8 cellular contexts compared by ENCODE assay signal in genomic region chr4:18020671-18021469, GRCh38. TPM values are rescaled to one million over a fixed set of nuclear protein-coding genes. Genes with fewer than 3 reads are reported as not detected.
DNase-seq lines count a peak whose midpoint lies in the region; ATAC-seq, FAIRE-seq and TF ChIP-seq lines count a peak whose summit lies in the region.

No MANE protein-coding gene starts in this region.

- H3K27me3 Mint-ChIP-seq in WTC11 (ENCODE audit: low read depth) = peaks cover 31% of the 10 kb centered on the region

- no peaks in the 10 kb centered on the region for H3K9me3 ChIP-seq in keratinocyte (ENCODE audit: control insufficient read depth, low read depth, low read length)
- H3K9me3 ChIP-seq in smooth muscle cell (replicated peaks; ENCODE audit: low read depth) = no peaks in the 10 kb centered on the region

- H3K79me2 ChIP-seq in keratinocyte (ENCODE audit: control insufficient read depth, insufficient read depth, low read length) = peaks cover 42% of the 10 kb centered on the region
- peaks cover 47% of the 10 kb centered on the region for H3K79me2 ChIP-seq in smooth muscle cell (ENCODE audit: low read depth)

- H3K36me3 Mint-ChIP-seq in WTC11 = no peaks in the 10 kb centered on the region

- H2AFZ ChIP-seq in keratinocyte (ENCODE audit: control insufficient read depth, low read length) = peak overlapping the region; percentile 73
- H2AFZ ChIP-seq in smooth muscle cell (ENCODE audit: low read depth) = peak overlapping the region; percentile 98

- H3F3A ChIP-seq in smooth muscle cell (ENCODE audit: low read depth) = peaks cover 7% of the 10 kb centered on the region

- POLR2A ChIA-PET in WTC11 (lab: Charles Lee) = no interaction called here

- TF ChIP-seq CTCF in WTC11 (IDR thresholded peaks at IDR 0.05) (no peak), keratinocyte (optimal IDR thresholded peaks at IDR 0.05 in 1 of 3, IDR thresholded peaks at IDR 0.05 in 1 of 3, conservative IDR thresholded peaks at IDR 0.05 in 1 of 3; ENCODE audit: extremely low read depth in 1 of 3, insufficient read depth in 2 of 3, low read length in 3 of 3) (no peak), smooth muscle cell (IDR thresholded peaks at IDR 0.05; ENCODE audit: borderline replicate concordance, insufficient read depth, poor library complexity, severe bottlenecking) (no peak)

- DNase-seq in ACHN = peak; percentile 73
- DNase-seq in NCI-H2171 treated with DMSO at 0.1 percent for 48 hours (lab: John Stamatoyannopoulos, UW) = peak; percentile 51
- peak; percentile 78 for DNase-seq in WTC11 (ENCODE audit: low spot score)
- DNase-seq in cerebellum (ENCODE audit: low spot score) = peak; percentile 75
- DNase-seq in keratinocyte (ENCODE audit: low read depth, low spot score) = no peak
- peak; percentile 41 for DNase-seq in smooth muscle cell (lab: John Stamatoyannopoulos, UW; ENCODE audit: unreplicated experiment)

- peak overlapping the region; percentile 93 for H3K4me3 Mint-ChIP-seq in WTC11

- peak; percentile 17 for ATAC-seq in GM18867 (IDR thresholded peaks at IDR 0.05; ENCODE audit: unreplicated experiment)
- ATAC-seq in HG03103 (IDR thresholded peaks at IDR 0.05; ENCODE audit: low read depth, unreplicated experiment) = peak; percentile 18
- ATAC-seq in WTC11 = peak; percentile 15

- H3K9ac ChIP-seq in keratinocyte (ENCODE audit: control insufficient read depth, extremely low read depth, insufficient read depth, low read length) (peak overlapping the region; percentile 86), smooth muscle cell (ENCODE audit: low read depth) (peak overlapping the region; percentile 73)

- dilution Hi-C loops in keratinocyte (cut with MboI; ENCODE audit: extremely low pct_ligation_motif_present, low sequenced_read_pairs) = no loop called here

- in situ Hi-C loops in ACHN (cut with HindIII; ENCODE audit: low pct_ligation_motif_present, low pct_unique_long_range_greater_than_20kb, low sequenced_read_pairs) = loop anchor here (25.0 kb wide), 1 partner anchor 184 kb away; no protein-coding TSS in a partner anchor

- 1% methylated on average over 69 of the region's 90 CpGs for WGBS in smooth muscle cell (ENCODE audit: low lambda C conversion rate)

- H3K4me2 ChIP-seq in keratinocyte (ENCODE audit: control insufficient read depth, extremely low read depth, insufficient read depth, low read depth, low read length) = peak overlapping the region; percentile 96
- peak overlapping the region; percentile 92 for H3K4me2 ChIP-seq in smooth muscle cell

- no peaks in the 10 kb centered on the region for H3K9me1 ChIP-seq in keratinocyte (ENCODE audit: control insufficient read depth, extremely low read depth, insufficient read depth, low read length)

- peak overlapping the region; percentile 74 for H3K27ac ChIP-seq in keratinocyte (ENCODE audit: control insufficient read depth, insufficient read depth, low read length)
- peak overlapping the region; percentile 78 for H3K27ac ChIP-seq in smooth muscle cell (ENCODE audit: low read depth)

- CTCF ChIA-PET in WTC11 (lab: Charles Lee) = interaction anchor here (0.5 kb wide), 1 partner anchor 31 kb away, joined by 3 read pairs; no protein-coding TSS in a partner anchor

- H4K20me1 ChIP-seq in keratinocyte (ENCODE audit: control insufficient read depth, extremely low read depth, insufficient read depth, low read length) (no peaks in the 10 kb centered on the region), smooth muscle cell (ENCODE audit: low read depth) (peaks cover 37% of the 10 kb centered on the region)

- H3K36me3 ChIP-seq in keratinocyte (ENCODE audit: control insufficient read depth in 2 of 2, extremely low read depth in 1 of 2, insufficient read depth in 2 of 2, low read length in 2 of 2) (no peaks in the 10 kb centered on the region), smooth muscle cell (ENCODE audit: low read depth) (no peaks in the 10 kb centered on the region)

- H3K27me3 ChIP-seq in keratinocyte (ENCODE audit: control insufficient read depth, extremely low read depth, insufficient read depth, low read length) (no peaks in the 10 kb centered on the region), smooth muscle cell (ENCODE audit: low read depth) (no peaks in the 10 kb centered on the region)

- H3K4me3 ChIP-seq in keratinocyte (ENCODE audit: control insufficient read depth in 2 of 3, extremely low read depth in 1 of 3, insufficient read depth in 2 of 3, low read depth in 1 of 3, low read length in 3 of 3) (peak overlapping the region; percentile 88 to 96 (median 95)), smooth muscle cell (peak overlapping the region; percentile 73)

- no peaks in the 10 kb centered on the region for H3K9me3 Mint-ChIP-seq in WTC11

- H3K4me1 ChIP-seq in keratinocyte (ENCODE audit: control insufficient read depth, extremely low read depth, insufficient read depth, low read length) (peaks cover 4% of the 10 kb centered on the region), smooth muscle cell (ENCODE audit: low read depth) (peaks cover 12% of the 10 kb centered on the region)

- peaks cover 18% of the 10 kb centered on the region for H3K4me1 Mint-ChIP-seq in WTC11

- peak overlapping the region; percentile 34 for H3K27ac Mint-ChIP-seq in WTC11

- FAIRE-seq in keratinocyte (lab: Jason Lieb, UNC) = peak; percentile 63

TF ChIP-seq in WTC11, 78 proteins besides CTCF, POLR2A, EP300 and RAD21:
- no peak for TF ChIP-seq ZNF121 (CRISPR knock-in tag; IDR thresholded peaks at IDR 0.05)
- TF ChIP-seq ARID4B (CRISPR knock-in tag; IDR thresholded peaks at IDR 0.05; ENCODE audit: borderline replicate concordance) = 0 out of 2 replicates have a peak, but pooled peaks have one; percentile 15
- no peak for TF ChIP-seq ATF1 (CRISPR knock-in tag; IDR thresholded peaks at IDR 0.05)
- 0 out of 2 replicates have a peak, but pooled peaks have one; percentile 36 for TF ChIP-seq USF1 (CRISPR knock-in tag; IDR thresholded peaks at IDR 0.05)
- peak; percentile 56 for TF ChIP-seq USF2 (CRISPR knock-in tag; IDR thresholded peaks at IDR 0.05)

RNA-seq across cellular contexts. Expression of gene LCORL, which starts 0.7 kb away (rescaled TPM):
- 19.9 to 22.3 TPM (median 21.8 TPM) in 3 replicates for total RNA-seq in WTC11 (2021)
- total RNA-seq in cerebellum = 70.1 TPM
- polyA plus RNA-seq in keratinocyte = 1.7 to 3.3 TPM (median 1.8 TPM) in 3 replicates
- polyA plus RNA-seq in keratinocyte (2011; ENCODE audit: low read depth) = 11.8 TPM
- polyA plus RNA-seq in keratinocyte (2011; cell fraction: cytosol; rRNA removed) = 0.99 and 1.9 TPM in 2 replicates
- polyA plus RNA-seq in keratinocyte (2011; cell fraction: nucleus; rRNA removed) = 1.9 and 2.9 TPM in 2 replicates
- 2.2 and 5.9 TPM in 2 replicates for polyA plus RNA-seq in keratinocyte (2012; ENCODE audit: low replicate concordance)
- 3.0 to 4.3 TPM (median 3.7 TPM) in 3 replicates for polyA minus RNA-seq in keratinocyte
- polyA minus RNA-seq in keratinocyte (2011; cell fraction: cytosol; rRNA and poly(A)+ RNA removed) = 0.58 TPM
- 5.2 and 9.4 TPM in 2 replicates for polyA minus RNA-seq in keratinocyte (2011; cell fraction: nucleus; rRNA and poly(A)+ RNA removed)
- 15.9 and 16.6 TPM in 2 replicates for total RNA-seq in smooth muscle cell
- polyA plus RNA-seq in smooth muscle cell = 6.7 and 11.2 TPM in 2 replicates
